8 cellular contexts compared by ENCODE assay signal in genomic region chr6:116278853-116279231, GRCh38. TPM values are rescaled to one million over a fixed set of nuclear protein-coding genes. Genes with fewer than 3 reads are reported as not detected.
DNase-seq lines count a peak whose midpoint lies in the region; ATAC-seq and TF ChIP-seq lines count a peak whose summit lies in the region.

No MANE protein-coding gene starts in this region.

- POLR2A ChIA-PET in activated B cell treated with CpG ODN at 0.5 μM for 24 hours (lab: Charles Lee) = interaction anchor here (0.9 to 3.0 kb wide), 13 partner anchors 8 to 359 kb away, joined by 3 to 50 read pairs (median 8); partner anchors contain the start of genes CALHM6, RWDD1 and TSPYL4

- ATAC-seq in activated B cell treated with CpG ODN at 0.5 μM for 24 hours (ENCODE audit: low read depth) (no peak), GM18858 (IDR thresholded peaks at IDR 0.05; ENCODE audit: unreplicated experiment) (no peak)

- CTCF ChIA-PET in activated B cell treated with CpG ODN at 0.5 μM for 24 hours (lab: Charles Lee) = interaction anchor here (1.0 to 2.7 kb wide), 5 partner anchors 9 to 282 kb away, joined by 3 to 17 read pairs (median 6); no protein-coding TSS in a partner anchor

- peaks cover 4% of the 10 kb centered on the region; the same call in 1 of the 2 replicates for H3K36me3 ChIP-seq in HAP-1 (replicated peaks)

- H3K27ac Mint-ChIP-seq in activated B cell treated with CpG ODN at 0.5 μM for 24 hours = peak overlapping the region; percentile 100
- H3K27ac Mint-ChIP-seq in osteocyte (ENCODE audit: unreplicated experiment) = peak overlapping the region; percentile 98

- H3K27me3 ChIP-seq in HAP-1 (ENCODE audit: low read depth) = 0 out of 2 replicates have a peak, but pooled peaks cover 5% of the 10 kb centered on the region

- H3K9me3 Mint-ChIP-seq in activated B cell treated with CpG ODN at 0.5 μM for 24 hours (no peaks in the 10 kb centered on the region), osteocyte (ENCODE audit: unreplicated experiment) (no peaks in the 10 kb centered on the region)

- TF ChIP-seq CTCF in activated B cell treated with CpG ODN at 0.5 μM for 24 hours (IDR thresholded peaks at IDR 0.05) (no peak), fibroblast of the aortic adventitia (IDR thresholded peaks at IDR 0.05; ENCODE audit: insufficient read depth, low read length) (no peak), osteocyte (IDR thresholded peaks at IDR 0.05) (no peak)

- peak; percentile 24 for DNase-seq in AG08396 (ENCODE audit: low spot score)
- DNase-seq in HAP-1 (ENCODE audit: low spot score in 2 of 2) = no peak
- no peak for DNase-seq in activated B cell treated with CpG ODN at 0.5 μM for 24 hours
- DNase-seq in fibroblast of the aortic adventitia (ENCODE audit: low read depth) = peak; percentile 59
- no peak for DNase-seq in osteocyte (ENCODE audit: extremely low spot score, unreplicated experiment)
- DNase-seq in RPMI8226 = no peak
- DNase-seq in D341Med (ENCODE audit: low spot score) = no peak

- in situ Hi-C loops in HAP-1 (cut with MboI; ENCODE audit: low sequenced_read_pairs) = loop anchor here (10.0 to 25.0 kb wide), 2 partner anchors 286 to 383 kb away; partner anchors contain the start of gene ZUP1

- H3K4me1 ChIP-seq in HAP-1 = peaks cover 31% of the 10 kb centered on the region

- no peaks in the 10 kb centered on the region for H3K9me3 ChIP-seq in HAP-1

- peak overlapping the region; percentile 78 for H3K4me3 ChIP-seq in HAP-1
- peak overlapping the region; percentile 92 for H3K4me3 ChIP-seq in fibroblast of the aortic adventitia (ENCODE audit: low read depth, low read length)

- intact Hi-C loops in activated B cell treated with CpG ODN at 0.5 μM for 24 hours (cut with micrococcal nuclease) = loop anchor here (1.0 to 5.0 kb wide), 6 partner anchors 11 to 402 kb away; partner anchors contain the start of genes KPNA5, NT5DC1, RWDD1 and TSPYL4

- H3K27me3 Mint-ChIP-seq in activated B cell treated with CpG ODN at 0.5 μM for 24 hours (no peaks in the 10 kb centered on the region), osteocyte (ENCODE audit: unreplicated experiment) (no peaks in the 10 kb centered on the region)

- H3K4me3 Mint-ChIP-seq in activated B cell treated with CpG ODN at 0.5 μM for 24 hours = peak overlapping the region; percentile 95
- peak overlapping the region; percentile 97 for H3K4me3 Mint-ChIP-seq in osteocyte (ENCODE audit: unreplicated experiment)

- H3K4me1 Mint-ChIP-seq in activated B cell treated with CpG ODN at 0.5 μM for 24 hours (peaks cover 74% of the 10 kb centered on the region), osteocyte (ENCODE audit: unreplicated experiment) (peaks cover 55% of the 10 kb centered on the region)

- H3K36me3 Mint-ChIP-seq in activated B cell treated with CpG ODN at 0.5 μM for 24 hours (ENCODE audit: low read depth) (peaks cover 53% of the 10 kb centered on the region), osteocyte (ENCODE audit: unreplicated experiment) (peaks cover 24% of the 10 kb centered on the region)

RNA-seq across cellular contexts. Expression of gene TSPYL1, which starts 0.9 kb away (rescaled TPM):
- total RNA-seq in activated B cell treated with CpG ODN at 0.5 μM for 24 hours (67.4 and 68.4 TPM in 2 replicates), fibroblast of the aortic adventitia (ENCODE audit: low replicate concordance) (83.4 and 126 TPM in 2 replicates), osteocyte (64.9 and 65.3 TPM in 2 replicates)

RNA-seq across cellular contexts. Expression of gene TSPYL4, which starts 25.0 kb away (rescaled TPM):
- total RNA-seq in activated B cell treated with CpG ODN at 0.5 μM for 24 hours (16.0 and 16.7 TPM in 2 replicates), fibroblast of the aortic adventitia (ENCODE audit: low replicate concordance) (14.9 and 15.6 TPM in 2 replicates), osteocyte (29.6 and 32.6 TPM in 2 replicates)

Comparison
In these comparisons a context has a peak if more than half of its experiments do, and no peak if none do; other contexts are left out.
1. DNase-seq: peak in AG08396 (single experiment) and fibroblast of the aortic adventitia (single experiment); none in HAP-1 (0 of 2), activated B cell treated with CpG ODN at 0.5 μM for 24 hours (single experiment), osteocyte (single experiment), RPMI8226 (single experiment) and D341Med (single experiment).